19 cellular contexts compared by ENCODE assay signal in the genomic region with DNA sequence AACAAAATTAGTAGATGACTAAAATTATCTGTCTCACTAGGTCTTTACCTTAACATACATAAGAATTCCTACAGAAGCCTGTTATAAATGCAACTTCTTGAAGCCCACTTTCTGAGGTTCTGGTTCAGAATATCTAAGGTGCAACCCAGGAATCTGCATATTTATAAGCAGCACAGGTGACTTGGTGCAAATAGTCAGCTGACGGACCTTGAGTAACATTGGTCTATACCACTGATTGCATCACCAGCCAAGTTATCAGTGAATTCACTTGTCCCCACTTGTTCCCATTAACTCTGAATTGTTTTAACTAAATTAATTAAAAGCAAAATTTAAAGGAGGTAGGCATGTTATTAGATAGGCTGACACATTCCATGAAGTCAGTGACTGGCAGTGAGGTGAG.
DNase-seq lines count a peak whose midpoint lies in the region; ATAC-seq, FAIRE-seq and TF ChIP-seq lines count a peak whose summit lies in the region.
"Had no signal": no experiment of that assay in that cellular context is flagged by ENCODE, and none has a peak within 500 bp of the region (broad histone marks: within the 10 kb centered on the region; RNA-seq: fewer than 3 reads in every experiment).

No MANE protein-coding gene starts in this region.

- no peak overlapping the region for H3K9ac ChIP-seq in HepG2 (ENCODE audit: insufficient read depth, low read depth, low read length)

- no peak for TF ChIP-seq CTCF in HepG2 (CRISPR knock-in tag; IDR thresholded peaks at IDR 0.05)
- no peak for TF ChIP-seq CTCF in right lobe of liver (IDR thresholded peaks at IDR 0.05)
- no peak for TF ChIP-seq CTCF in NB4 (IDR thresholded peaks at IDR 0.05; ENCODE audit: low read depth, low read length)
- no peak for TF ChIP-seq CTCF in WTC11 (IDR thresholded peaks at IDR 0.05)

- CTCF ChIA-PET in HepG2 (lab: Yijun Ruan, JAX; ENCODE audit: low intra/inter-chr PET ratio, low total read pairs) (no interaction called here), WTC11 (lab: Charles Lee) (interaction anchor here (1.2 kb wide), 1 partner anchor 23 kb away, joined by 3 read pairs; no protein-coding TSS in a partner anchor)

- TF ChIP-seq POLR2A in HepG2 (IDR thresholded peaks at IDR 0.05; ENCODE audit: insufficient read depth in 1 of 2, low read depth in 2 of 2, low read length in 2 of 2) (no peak), right lobe of liver (IDR thresholded peaks at IDR 0.05) (no peak), NB4 (IDR thresholded peaks at IDR 0.05; ENCODE audit: extremely low read depth, insufficient read length) (no peak)

- H3K27ac ChIP-seq in HepG2 (ENCODE audit: extremely low read length, insufficient read depth, low read length) (peak overlapping the region; percentile 66), right lobe of liver (no peak overlapping the region)

- no peaks in the 10 kb centered on the region for H3K9me3 ChIP-seq in HepG2 (ENCODE audit: low read length)
- no peaks in the 10 kb centered on the region for H3K9me3 ChIP-seq in right lobe of liver

- no peaks in the 10 kb centered on the region for H4K20me1 ChIP-seq in HepG2 (ENCODE audit: insufficient read depth, low read length)

- H3K4me3 ChIP-seq in HepG2 (replicated peaks in 1 of 3; ENCODE audit: insufficient read depth in 1 of 3, low read depth in 2 of 3, low read length in 3 of 3): no peak overlapping the region
- no peak overlapping the region for H3K4me3 ChIP-seq in right lobe of liver
- no peak overlapping the region for H3K4me3 ChIP-seq in NB4 (ENCODE audit: low read depth, low read length)

- 33% methylated on average over 1 of the region's 1 CpG for WGBS in HepG2 (ENCODE audit: low lambda C conversion rate)
- 41% methylated on average over 1 of the region's 1 CpG for WGBS in right lobe of liver (ENCODE audit: insufficient coverage, low coverage, low lambda C conversion rate, missing lambda C conversion rate)

- peaks cover 4% of the 10 kb centered on the region for H3K9me3 Mint-ChIP-seq in WTC11
- H3K9me3 Mint-ChIP-seq: H9 had no signal

- DNase-seq in HepG2 (ENCODE audit: low spot score) (no peak), right lobe of liver (no peak), NB4 (ENCODE audit: low read depth) (peak; percentile 36), WTC11 (ENCODE audit: low spot score) (no peak), H4 (ENCODE audit: low spot score) (no peak), amygdala (lab: John Stamatoyannopoulos, UW) (no peak)
- DNase-seq: C1 segment of cervical spinal cord; Calu3; CD4-positive, alpha-beta memory T cell; COR-L47; DMS53; DMS79 treated with DMSO at 0.1 percent for 48 hours; GF-D8; GOT3; H9 had no signal

- FAIRE-seq in HepG2 (lab: Jason Lieb, UNC): no peak
- FAIRE-seq: GM12891, GM18507 had no signal

- TF ChIP-seq EP300 in HepG2 (IDR thresholded peaks at IDR 0.05; ENCODE audit: low read depth in 2 of 2, low read length in 2 of 2): no peak
- no peak for TF ChIP-seq EP300 in HepG2 (CRISPR knock-in tag; IDR thresholded peaks at IDR 0.05; ENCODE audit: borderline replicate concordance)

- in situ Hi-C loops in HepG2 (cut with HindIII; ENCODE audit: extremely low pct_ligation_motif_present, low pct_unique_long_range_greater_than_20kb): loop anchor here (25.0 kb wide), 1 partner anchor 104 kb away; a partner anchor contains a TSS

- peaks cover 31% of the 10 kb centered on the region for H3K4me1 Mint-ChIP-seq in WTC11
- H3K4me1 Mint-ChIP-seq: CD4-positive, alpha-beta memory T cell had no signal

- ATAC-seq in HepG2: no peak
- no peak for ATAC-seq in right lobe of liver
- ATAC-seq in WTC11: no peak
- ATAC-seq in HG03025 (IDR thresholded peaks at IDR 0.05; ENCODE audit: low FRiP score, unreplicated experiment): no peak
- ATAC-seq: HCT116 had no signal

- POLR2A ChIA-PET in HepG2 (lab: Yijun Ruan, JAX): no interaction called here
- POLR2A ChIA-PET in WTC11 (lab: Charles Lee): no interaction called here

- H3K79me2 ChIP-seq in HepG2 (ENCODE audit: insufficient read depth, low read length): no peaks in the 10 kb centered on the region

- no peak overlapping the region for H3K4me2 ChIP-seq in HepG2 (ENCODE audit: low read depth, low read length)

- no TSS peak for BruUV-seq in HepG2 (replicated peaks; lab: Mats Ljungman, UMichigan)

- H2AFZ ChIP-seq in HepG2 (ENCODE audit: low read length): no peak overlapping the region

- H3K36me3 Mint-ChIP-seq in WTC11: no peaks in the 10 kb centered on the region

- H3K27ac Mint-ChIP-seq in WTC11: no peak overlapping the region
- H3K27ac Mint-ChIP-seq: CD4-positive, alpha-beta memory T cell; H9 had no signal

- intact Hi-C loops in HepG2 (cut with micrococcal nuclease; ENCODE audit: unreplicated experiment) (loop anchor here (5.0 kb wide), 2 partner anchors 59 to 124 kb away; no protein-coding TSS in a partner anchor), right lobe of liver (cut with DNase I) (no loop called here)

- H3K4me1 ChIP-seq in HepG2 (ENCODE audit: insufficient read depth, low read length) (peaks cover 69% of the 10 kb centered on the region), right lobe of liver (no peaks in the 10 kb centered on the region)

- no peak for TF ChIP-seq RAD21 in HepG2 (CRISPR knock-in tag; IDR thresholded peaks at IDR 0.05)

- no peak overlapping the region for H3K4me3 Mint-ChIP-seq in WTC11
- H3K4me3 Mint-ChIP-seq: CD4-positive, alpha-beta memory T cell; H9 had no signal

- H3K27me3 ChIP-seq in HepG2 (ENCODE audit: control insufficient read depth in 1 of 2, insufficient read depth in 2 of 2, low read length in 2 of 2) (no peaks in the 10 kb centered on the region), right lobe of liver (no peaks in the 10 kb centered on the region)

- H3K27me3 Mint-ChIP-seq in WTC11 (ENCODE audit: low read depth): no peaks in the 10 kb centered on the region

- H3K36me3 ChIP-seq in HepG2 (replicated peaks in 1 of 2; ENCODE audit: control insufficient read depth in 1 of 2, insufficient read depth in 2 of 2, low read length in 2 of 2): no peaks in the 10 kb centered on the region
- no peaks in the 10 kb centered on the region for H3K36me3 ChIP-seq in right lobe of liver

TF ChIP-seq in HepG2, 621 proteins besides CTCF, POLR2A, EP300 and RAD21 (continues in another document):
- no peak for TF ChIP-seq ZNF569 (CRISPR knock-in tag; IDR thresholded peaks at IDR 0.05; ENCODE audit: borderline replicate concordance)
- TF ChIP-seq, protein P1, sequence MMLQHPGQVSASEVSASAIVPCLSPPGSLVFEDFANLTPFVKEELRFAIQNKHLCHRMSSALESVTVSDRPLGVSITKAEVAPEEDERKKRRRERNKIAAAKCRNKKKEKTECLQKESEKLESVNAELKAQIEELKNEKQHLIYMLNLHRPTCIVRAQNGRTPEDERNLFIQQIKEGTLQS (CRISPR knock-in tag; IDR thresholded peaks at IDR 0.05): peak; percentile 74; the same call in 1 of the 2 replicates
- TF ChIP-seq CHD4 (IDR thresholded peaks at IDR 0.05; ENCODE audit: borderline replicate concordance, low read length): 0 out of 2 replicates have a peak, but pooled peaks have one; percentile 4
- TF ChIP-seq, protein P2, sequence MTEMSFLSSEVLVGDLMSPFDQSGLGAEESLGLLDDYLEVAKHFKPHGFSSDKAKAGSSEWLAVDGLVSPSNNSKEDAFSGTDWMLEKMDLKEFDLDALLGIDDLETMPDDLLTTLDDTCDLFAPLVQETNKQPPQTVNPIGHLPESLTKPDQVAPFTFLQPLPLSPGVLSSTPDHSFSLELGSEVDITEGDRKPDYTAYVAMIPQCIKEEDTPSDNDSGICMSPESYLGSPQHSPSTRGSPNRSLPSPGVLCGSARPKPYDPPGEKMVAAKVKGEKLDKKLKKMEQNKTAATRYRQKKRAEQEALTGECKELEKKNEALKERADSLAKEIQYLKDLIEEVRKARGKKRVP (CRISPR knock-in tag; IDR thresholded peaks at IDR 0.05): 0 out of 4 replicates have a peak, but pooled peaks of 1 of the 2 experiments have one; percentile 36
- TF ChIP-seq SALL2 (CRISPR knock-in tag; IDR thresholded peaks at IDR 0.05): no peak
- TF ChIP-seq ZNF20 (CRISPR knock-in tag; IDR thresholded peaks at IDR 0.05): no peak

TF ChIP-seq in WTC11, 78 proteins besides CTCF, POLR2A, EP300 and RAD21 (continues in another document):
- TF ChIP-seq NR2C2 (CRISPR knock-in tag; IDR thresholded peaks at IDR 0.05): no peak
- TF ChIP-seq ATF1 (CRISPR knock-in tag; IDR thresholded peaks at IDR 0.05): no peak
- no peak for TF ChIP-seq ZNF121 (CRISPR knock-in tag; IDR thresholded peaks at IDR 0.05)
- TF ChIP-seq, protein P3, sequence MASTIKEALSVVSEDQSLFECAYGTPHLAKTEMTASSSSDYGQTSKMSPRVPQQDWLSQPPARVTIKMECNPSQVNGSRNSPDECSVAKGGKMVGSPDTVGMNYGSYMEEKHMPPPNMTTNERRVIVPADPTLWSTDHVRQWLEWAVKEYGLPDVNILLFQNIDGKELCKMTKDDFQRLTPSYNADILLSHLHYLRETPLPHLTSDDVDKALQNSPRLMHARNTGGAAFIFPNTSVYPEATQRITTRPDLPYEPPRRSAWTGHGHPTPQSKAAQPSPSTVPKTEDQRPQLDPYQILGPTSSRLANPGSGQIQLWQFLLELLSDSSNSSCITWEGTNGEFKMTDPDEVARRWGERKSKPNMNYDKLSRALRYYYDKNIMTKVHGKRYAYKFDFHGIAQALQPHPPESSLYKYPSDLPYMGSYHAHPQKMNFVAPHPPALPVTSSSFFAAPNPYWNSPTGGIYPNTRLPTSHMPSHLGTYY (CRISPR knock-in tag; IDR thresholded peaks at IDR 0.05): no peak
- TF ChIP-seq CREB1 (CRISPR knock-in tag; IDR thresholded peaks at IDR 0.05): no peak
- TF ChIP-seq ZNF671 (CRISPR knock-in tag; IDR thresholded peaks at IDR 0.05): no peak
- TF ChIP-seq, protein P4, sequence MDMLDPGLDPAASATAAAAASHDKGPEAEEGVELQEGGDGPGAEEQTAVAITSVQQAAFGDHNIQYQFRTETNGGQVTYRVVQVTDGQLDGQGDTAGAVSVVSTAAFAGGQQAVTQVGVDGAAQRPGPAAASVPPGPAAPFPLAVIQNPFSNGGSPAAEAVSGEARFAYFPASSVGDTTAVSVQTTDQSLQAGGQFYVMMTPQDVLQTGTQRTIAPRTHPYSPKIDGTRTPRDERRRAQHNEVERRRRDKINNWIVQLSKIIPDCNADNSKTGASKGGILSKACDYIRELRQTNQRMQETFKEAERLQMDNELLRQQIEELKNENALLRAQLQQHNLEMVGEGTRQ (CRISPR knock-in tag; IDR thresholded peaks at IDR 0.05): peak; percentile 22; the same call in 1 of the 2 replicates
- TF ChIP-seq RORB (CRISPR knock-in tag; IDR thresholded peaks at IDR 0.05): no peak
- TF ChIP-seq SP1 (CRISPR knock-in tag; conservative IDR thresholded peaks at IDR 0.05): no peak
- TF ChIP-seq GABPB1 (CRISPR knock-in tag; IDR thresholded peaks at IDR 0.05): 0 out of 2 replicates have a peak, but pooled peaks have one; percentile 35
- TF ChIP-seq ZNF416 (CRISPR knock-in tag; IDR thresholded peaks at IDR 0.05): no peak
- no peak for TF ChIP-seq NFE2L1 (CRISPR knock-in tag; IDR thresholded peaks at IDR 0.05)
